1 cellular context compared by ENCODE assay signal in the genomic region with DNA sequence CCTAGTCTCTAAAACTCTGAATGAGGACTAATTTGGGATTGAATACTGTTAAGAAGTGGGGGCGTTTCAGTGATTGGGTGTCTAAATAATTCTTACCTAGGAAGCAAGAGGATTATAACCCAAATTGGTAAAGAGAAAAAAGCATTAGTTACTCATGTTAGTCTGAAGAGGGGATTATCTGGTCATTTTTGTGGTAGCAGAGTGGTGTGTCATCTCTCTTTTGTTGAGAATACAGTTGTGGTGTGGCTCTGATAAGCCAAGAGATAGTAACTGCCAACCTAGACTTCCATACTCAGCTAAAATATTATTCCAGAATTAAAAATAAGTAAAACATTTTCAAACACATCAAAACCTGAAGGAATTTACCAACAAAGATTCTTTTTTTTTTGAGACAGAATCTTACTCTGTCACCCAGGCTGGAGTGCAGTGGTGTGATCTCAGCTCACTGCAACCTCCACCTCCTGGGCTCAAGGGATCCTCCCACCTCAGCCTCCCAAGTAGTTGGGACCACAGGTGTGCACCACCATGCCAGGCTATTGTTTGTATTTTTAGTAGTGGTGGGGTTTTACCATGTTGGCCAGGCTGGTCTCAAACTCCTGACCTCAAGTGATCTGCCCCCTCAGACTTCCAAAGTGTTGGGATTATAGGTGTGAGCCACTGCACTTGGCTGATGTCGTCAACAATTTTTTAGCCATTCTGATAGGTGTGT.
TF ChIP-seq lines count a peak whose summit lies in the region.
"Not testable (repeated sequence)": the region's sequence is repeated elsewhere in the genome, so short reads cannot be mapped to it uniquely, and the experiment has no call there.

No MANE protein-coding gene starts in this region.

TF ChIP-seq in K562, 482 proteins besides CTCF, POLR2A, EP300 and RAD21:
- TF ChIP-seq RBM25 (IDR thresholded peaks at IDR 0.05; ENCODE audit: low read depth, low read length, severe bottlenecking) = peak; percentile 47
- 0 out of 2 replicates have a peak, but pooled peaks have one; percentile 27 for TF ChIP-seq CTBP1 (IDR thresholded peaks at IDR 0.05; ENCODE audit: borderline replicate concordance)
- TF ChIP-seq DPF2 (IDR thresholded peaks at IDR 0.05) = peak; percentile 70; the same call in 1 of the 2 replicates
- TF ChIP-seq SMARCA4 (IDR thresholded peaks at IDR 0.05) = peak; percentile 81
- TF ChIP-seq HDAC2 (IDR thresholded peaks at IDR 0.05) = 0 out of 2 replicates have a peak, but pooled peaks have one; percentile 37
- TF ChIP-seq FOSL1 (tag; conservative IDR thresholded peaks at IDR 0.05) = peak; percentile 89
- TF ChIP-seq TAL1 (IDR thresholded peaks at IDR 0.05) = peak; percentile 51
- peak in 1 of 2 experiments; percentile 63; a peak in 3 of 4 replicates for TF ChIP-seq KDM1A (IDR thresholded peaks at IDR 0.05)
- TF ChIP-seq, protein P1, sequence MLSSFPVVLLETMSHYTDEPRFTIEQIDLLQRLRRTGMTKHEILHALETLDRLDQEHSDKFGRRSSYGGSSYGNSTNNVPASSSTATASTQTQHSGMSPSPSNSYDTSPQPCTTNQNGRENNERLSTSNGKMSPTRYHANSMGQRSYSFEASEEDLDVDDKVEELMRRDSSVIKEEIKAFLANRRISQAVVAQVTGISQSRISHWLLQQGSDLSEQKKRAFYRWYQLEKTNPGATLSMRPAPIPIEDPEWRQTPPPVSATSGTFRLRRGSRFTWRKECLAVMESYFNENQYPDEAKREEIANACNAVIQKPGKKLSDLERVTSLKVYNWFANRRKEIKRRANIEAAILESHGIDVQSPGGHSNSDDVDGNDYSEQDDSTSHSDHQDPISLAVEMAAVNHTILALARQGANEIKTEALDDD (IDR thresholded peaks at IDR 0.05) = peak; percentile 98
- TF ChIP-seq TRIM24 (IDR thresholded peaks at IDR 0.05) = peak in 1 of 2 experiments; percentile 7; a peak in 1 of 4 replicates
- TF ChIP-seq MAFG (tag; conservative IDR thresholded peaks at IDR 0.05) = 0 out of 2 replicates have a peak, but pooled peaks have one; percentile 7
- peak; percentile 69 for TF ChIP-seq CBFA2T3 (IDR thresholded peaks at IDR 0.05)
- TF ChIP-seq C11orf30 (IDR thresholded peaks at IDR 0.05; ENCODE audit: low read depth) = peak; percentile 16; the same call in 1 of the 2 replicates
- TF ChIP-seq ZFP1 (CRISPR knock-in tag; IDR thresholded peaks at IDR 0.05) = 0 out of 2 replicates have a peak, but pooled peaks have one; percentile 23
- TF ChIP-seq HDAC1 (IDR thresholded peaks at IDR 0.05) = 0 out of 4 replicates have a peak, but pooled peaks of 1 of the 2 experiments have one; percentile 11
- TF ChIP-seq SOX6 (IDR thresholded peaks at IDR 0.05) = peak; percentile 95
- peak; percentile 63; the same call in 1 of the 2 replicates for TF ChIP-seq SMARCC2 (IDR thresholded peaks at IDR 0.05; ENCODE audit: low read depth)
- TF ChIP-seq, protein P2, sequence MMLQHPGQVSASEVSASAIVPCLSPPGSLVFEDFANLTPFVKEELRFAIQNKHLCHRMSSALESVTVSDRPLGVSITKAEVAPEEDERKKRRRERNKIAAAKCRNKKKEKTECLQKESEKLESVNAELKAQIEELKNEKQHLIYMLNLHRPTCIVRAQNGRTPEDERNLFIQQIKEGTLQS (IDR thresholded peaks at IDR 0.05) = 0 out of 2 replicates have a peak, but pooled peaks have one; percentile 28
- TF ChIP-seq, protein P2 (CRISPR knock-in tag; conservative IDR thresholded peaks at IDR 0.05) = not testable (repeated sequence)
- TF ChIP-seq TCF3 (CRISPR knock-in tag; IDR thresholded peaks at IDR 0.05) = peak; percentile 61
- TF ChIP-seq RCOR1 (IDR thresholded peaks at IDR 0.05; ENCODE audit: borderline replicate concordance in 1 of 2, low read depth in 2 of 2, low read length in 2 of 2) = peak in 1 of 2 experiments; percentile 16; a peak in 1 of 4 replicates
- TF ChIP-seq ARNT (IDR thresholded peaks at IDR 0.05) = peak in 1 of 2 experiments; percentile 45; a peak in 1 of 4 replicates
- TF ChIP-seq, protein P3, sequence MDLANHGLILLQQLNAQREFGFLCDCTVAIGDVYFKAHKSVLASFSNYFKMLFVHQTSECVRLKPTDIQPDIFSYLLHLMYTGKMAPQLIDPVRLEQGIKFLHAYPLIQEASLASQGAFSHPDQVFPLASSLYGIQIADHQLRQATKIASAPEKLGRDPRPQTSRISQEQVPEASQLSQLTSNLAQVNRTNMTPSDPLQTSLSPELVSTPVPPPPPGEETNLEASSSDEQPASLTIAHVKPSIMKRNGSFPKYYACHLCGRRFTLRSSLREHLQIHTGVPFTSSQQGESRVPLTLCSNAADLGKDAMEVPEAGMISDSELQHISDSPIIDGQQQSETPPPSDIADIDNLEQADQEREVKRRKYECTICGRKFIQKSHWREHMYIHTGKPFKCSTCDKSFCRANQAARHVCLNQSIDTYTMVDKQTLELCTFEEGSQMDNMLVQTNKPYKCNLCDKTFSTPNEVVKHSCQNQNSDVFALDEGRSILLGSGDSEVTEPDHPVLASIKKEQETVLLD (IDR thresholded peaks at IDR 0.05) = 0 out of 2 replicates have a peak, but pooled peaks have one; percentile 28
- peak; percentile 23; the same call in 1 of the 2 replicates for TF ChIP-seq MAFK (IDR thresholded peaks at IDR 0.05; ENCODE audit: low read length)
- TF ChIP-seq ZEB2 (IDR thresholded peaks at IDR 0.05) = peak; percentile 60; the same call in 1 of the 2 replicates
- peak; percentile 29; the same call in 1 of the 2 replicates for TF ChIP-seq ZNF316 (IDR thresholded peaks at IDR 0.05)
- TF ChIP-seq JUND (IDR thresholded peaks at IDR 0.05; ENCODE audit: borderline replicate concordance, low read depth, low read length) = peak; percentile 60; the same call in 1 of the 2 replicates
- TF ChIP-seq JUND (tag; IDR thresholded peaks at IDR 0.05; ENCODE audit: borderline replicate concordance, low read depth, low read length); JUN (CRISPR knock-in tag; IDR thresholded peaks at IDR 0.05; ENCODE audit: borderline replicate concordance): not testable (repeated sequence)
- peak; percentile 82 for TF ChIP-seq BCOR (IDR thresholded peaks at IDR 0.05)
- peak; percentile 62; the same call in 1 of the 2 replicates for TF ChIP-seq SMARCA5 (IDR thresholded peaks at IDR 0.05)
- 0 out of 2 replicates have a peak, but pooled peaks have one; percentile 17 for TF ChIP-seq MECOM (CRISPR knock-in tag; IDR thresholded peaks at IDR 0.05)
- TF ChIP-seq CCNT2 (IDR thresholded peaks at IDR 0.05; ENCODE audit: borderline replicate concordance, extremely low read depth, insufficient read length, low read depth, low read length) = peak; percentile 22
- peak; percentile 80 for TF ChIP-seq SMARCE1 (IDR thresholded peaks at IDR 0.05)
- TF ChIP-seq TRIM28 (IDR thresholded peaks at IDR 0.05) = peak; percentile 48; the same call in 1 of the 2 replicates
- TF ChIP-seq ADNP (tag; IDR thresholded peaks at IDR 0.05) = peak; percentile 62
- peak; percentile 33; the same call in 1 of the 2 replicates for TF ChIP-seq JUN (IDR thresholded peaks at IDR 0.05; ENCODE audit: borderline replicate concordance, low read depth, low read length)
- TF ChIP-seq NFE2 (IDR thresholded peaks at IDR 0.05; ENCODE audit: low read depth) = peak; percentile 30; the same call in 1 of the 2 replicates
- TF ChIP-seq ARID1B (IDR thresholded peaks at IDR 0.05) = peak; percentile 86
